Comparison of ENCODE assay signal across 8 cellular contexts in genomic region chr20:38034108-38034649, GRCh38. TPM values are rescaled to one million over a fixed set of nuclear protein-coding genes. Genes with fewer than 3 reads are reported as not detected.
DNase-seq lines count a peak whose midpoint lies in the region; ATAC-seq and TF ChIP-seq lines count a peak whose summit lies in the region.

No MANE protein-coding gene starts in this region.

- peak overlapping the region; percentile 99 for H2AFZ ChIP-seq in ACC112 (ENCODE audit: low read length, unreplicated experiment)

- DNase-seq in T-helper 2 cell treated with Interferon-gamma antibody and Interleukin-4, amounts not matched to agents 5 μg/mL and 100 μg/mL, for 36 hours (ENCODE audit: low spot score), result no peak
- peak; percentile 8 for DNase-seq in globus pallidus (ENCODE audit: low spot score)
- no peak for DNase-seq in sigmoid colon
- DNase-seq in GM19238 (ENCODE audit: insufficient read length, low spot score), result no peak

- TF ChIP-seq CTCF in sigmoid colon (IDR thresholded peaks at IDR 0.05), result no peak

- no peak for TF ChIP-seq POLR2A in sigmoid colon (IDR thresholded peaks at IDR 0.05)

- peak overlapping the region; percentile 99 for H3K27ac Mint-ChIP-seq in T-helper 2 cell treated with Interferon-gamma antibody and Interleukin-4, amounts not matched to agents 5 μg/mL and 100 μg/mL, for 36 hours

- WGBS in sigmoid colon, 2 donors, result 3 to 12% methylated on average over 14 of the region's 14 CpGs

- peaks cover 46% of the 10 kb centered on the region for H3K4me1 Mint-ChIP-seq in T-helper 2 cell treated with Interferon-gamma antibody and Interleukin-4, amounts not matched to agents 5 μg/mL and 100 μg/mL, for 36 hours (ENCODE audit: low read depth)

- H3K4me1 ChIP-seq in ACC112 (ENCODE audit: control insufficient read depth, insufficient read depth, low read length, unreplicated experiment), result peaks cover 37% of the 10 kb centered on the region
- H3K4me1 ChIP-seq in sigmoid colon, result peaks cover 0 to 48% (median 43%) of the 10 kb centered on the region in 4 donors

- ATAC-seq in GM21447 (IDR thresholded peaks at IDR 0.05; ENCODE audit: unreplicated experiment) (peak; percentile 28), HG03521 (IDR thresholded peaks at IDR 0.05; ENCODE audit: unreplicated experiment) (no peak), HG03378 (IDR thresholded peaks at IDR 0.05; ENCODE audit: unreplicated experiment) (no peak)

- TF ChIP-seq EP300 in sigmoid colon (IDR thresholded peaks at IDR 0.05), result no peak

- H3K4me3 ChIP-seq in ACC112 (ENCODE audit: low read depth, low read length) (peak overlapping the region; percentile 99), sigmoid colon (peak overlapping the region; percentile 78 to 90 (median 84))

- no peaks in the 10 kb centered on the region for H3K9me3 ChIP-seq in sigmoid colon

- H3K9me3 Mint-ChIP-seq in T-helper 2 cell treated with Interferon-gamma antibody and Interleukin-4, amounts not matched to agents 5 μg/mL and 100 μg/mL, for 36 hours, result no peaks in the 10 kb centered on the region

- H3K79me2 ChIP-seq in ACC112 (ENCODE audit: control insufficient read depth, insufficient read depth, low read length, unreplicated experiment), result peaks cover 97% of the 10 kb centered on the region

- H3K36me3 ChIP-seq in ACC112 (ENCODE audit: insufficient read depth, low read length), result peaks cover 12% of the 10 kb centered on the region; the same call in 1 of the 2 replicates
- peaks cover 0 to 17% (median 0%) of the 10 kb centered on the region in 4 donors for H3K36me3 ChIP-seq in sigmoid colon

- H3K27me3 ChIP-seq in ACC112 (ENCODE audit: insufficient read depth, low read length) (no peaks in the 10 kb centered on the region), sigmoid colon (no peaks in the 10 kb centered on the region)

- H3K27ac ChIP-seq in ACC112 (ENCODE audit: low read depth, low read length) (peak overlapping the region; percentile 77; the same call in 1 of the 2 replicates), sigmoid colon (peak overlapping the region; percentile 93 to 96 (median 94))

- intact Hi-C loops in sigmoid colon (cut with DNase I), result loop anchor here (5.0 kb wide), 1 partner anchor 342 kb away; the partner anchor contains the start of gene CTNNBL1

- peaks cover 21% of the 10 kb centered on the region for H3K36me3 Mint-ChIP-seq in T-helper 2 cell treated with Interferon-gamma antibody and Interleukin-4, amounts not matched to agents 5 μg/mL and 100 μg/mL, for 36 hours (ENCODE audit: low read depth)

- peak overlapping the region; percentile 98 for H3K4me3 Mint-ChIP-seq in T-helper 2 cell treated with Interferon-gamma antibody and Interleukin-4, amounts not matched to agents 5 μg/mL and 100 μg/mL, for 36 hours

- H3K27me3 Mint-ChIP-seq in T-helper 2 cell treated with Interferon-gamma antibody and Interleukin-4, amounts not matched to agents 5 μg/mL and 100 μg/mL, for 36 hours (ENCODE audit: low read depth), result no peaks in the 10 kb centered on the region

RNA-seq across cellular contexts. Expression of gene RPRD1B, which starts 0.6 kb away (rescaled TPM):
- 10 to 100 TPM; 27.2 to 31.9 (median 29.7) TPM for total RNA-seq in sigmoid colon
- 10 to 100 TPM; 10.2 to 17.0 (median 12.3) TPM for polyA plus RNA-seq in sigmoid colon

RNA-seq across cellular contexts. Expression of gene TTI1, which starts 0.9 kb away (rescaled TPM):
- 10 to 100 TPM in 3 of 4 donors, 1 to 10 TPM in 1; 9.6 to 11.7 (median 11.0) TPM for total RNA-seq in sigmoid colon
- polyA plus RNA-seq in sigmoid colon, result 10 to 100 TPM in 1 of 3 donors, 1 to 10 TPM in 2; 2.4 to 11.3 (median 4.4) TPM
